In the genomic region with DNA sequence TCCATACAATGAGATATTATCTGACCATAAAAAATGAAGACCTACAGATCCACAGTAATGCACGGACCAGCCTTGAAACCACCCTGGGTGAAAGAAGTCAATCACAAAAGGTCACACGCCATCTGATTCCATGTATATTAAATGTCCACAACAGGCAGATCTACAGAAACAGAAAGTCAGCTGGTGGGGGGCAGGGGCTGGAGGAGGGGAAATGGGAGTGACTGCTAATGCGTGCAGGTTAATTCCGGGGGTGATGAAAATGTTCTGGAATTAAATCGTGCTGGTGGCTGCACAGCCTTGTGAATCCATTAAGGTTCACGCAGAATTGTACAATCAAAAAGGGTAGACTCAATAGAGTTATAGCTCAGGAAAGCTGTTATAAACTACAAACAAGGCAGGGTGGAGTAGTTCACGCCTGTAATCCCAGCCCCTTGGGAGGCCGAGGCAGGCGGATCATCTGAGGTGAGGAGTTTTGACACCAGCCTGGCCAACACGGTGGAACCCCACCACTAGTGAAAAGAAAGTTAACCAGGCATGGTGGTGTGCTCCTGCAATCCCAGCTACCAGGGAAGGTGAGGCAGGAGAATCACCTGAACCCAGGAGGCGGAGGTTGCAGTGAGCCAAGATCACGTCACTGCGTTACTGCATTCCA, we compare ENCODE assay signal across 25 cellular contexts. TPM values are rescaled to one million over a fixed set of nuclear protein-coding genes. Genes with fewer than 3 reads are reported as not detected.
DNase-seq lines count a peak whose midpoint lies in the region; ATAC-seq, FAIRE-seq and TF ChIP-seq lines count a peak whose summit lies in the region.
"Had no signal": no experiment of that assay in that cellular context is flagged by ENCODE, and none has a peak within 500 bp of the region (broad histone marks: within the 10 kb centered on the region; RNA-seq: fewer than 3 reads in every experiment).

No MANE protein-coding gene starts in this region.

- no peak overlapping the region for H3K4me3 Mint-ChIP-seq in activated naive CD8-positive, alpha-beta T cell
- no peak overlapping the region for H3K4me3 Mint-ChIP-seq in activated naive CD8-positive, alpha-beta T cell treated with anti-CD3 and anti-CD28 coated beads, Interleukin-2, amount 50 U/mL, for 24 hours
- no peak overlapping the region for H3K4me3 Mint-ChIP-seq in type B pancreatic cell
- H3K4me3 Mint-ChIP-seq: activated T-cell treated with anti-CD3 and anti-CD28 coated beads, Interleukin-2, amount 50 U/mL, for 4 hours; endodermal cell; IgD-negative memory B cell; natural killer cell had no signal

- no peak for FAIRE-seq in kidney (lab: Jason Lieb, UNC)
- FAIRE-seq: pancreas had no signal

- intact Hi-C loops in kidney (cut with DNase I), result no loop called here
- intact Hi-C loops in left ventricle myocardium superior (cut with micrococcal nuclease), result no loop called here

- DNase-seq in activated naive CD8-positive, alpha-beta T cell treated with anti-CD3 and anti-CD28 coated beads, Interleukin-2, amount 50 U/mL, for 24 hours, result no peak
- DNase-seq in WERI-Rb-1 (peak; percentile 50), kidney (no peak), type B pancreatic cell (ENCODE audit: extremely low spot score, unreplicated experiment) (no peak), left ventricle myocardium superior (no peak)
- no peak for DNase-seq in activated effector memory CD4-positive, alpha-beta T cell treated with anti-CD3 and anti-CD28 coated beads, Interleukin-2, amount 50 U/mL, for 16 hours
- DNase-seq: ACHN; activated T-cell treated with anti-CD3 and anti-CD28 coated beads, Interleukin-2, amount 50 U/mL, for 4 hours; body of pancreas; C1 segment of cervical spinal cord; EL; endodermal cell; mesendoderm; natural killer cell; NCI-H1105 treated with DMSO at 0.1 percent for 48 hours; NCI-H2081 treated with DMSO at 0.1 percent for 48 hours; NCI-H446; NK-92 treated with Interleukin-12 subunit alpha and Interleukin-12 subunit beta, amount 100 ng/mL, for 24 hours; pancreas had no signal

- H3K36me3 ChIP-seq in WERI-Rb-1 (peaks cover 3% of the 10 kb centered on the region; the same call in 1 of the 2 replicates), kidney (ENCODE audit: control insufficient read depth in 1 of 2, insufficient read depth in 2 of 2, low read length in 2 of 2) (no peaks in the 10 kb centered on the region)
- H3K36me3 ChIP-seq: pancreas had no signal

- H3K27ac ChIP-seq in WERI-Rb-1, result peak overlapping the region; percentile 55
- H3K27ac ChIP-seq in kidney (ENCODE audit: low read depth in 2 of 2, low read length in 2 of 2), result peak overlapping the region; percentile 85 to 88
- H3K27ac ChIP-seq: SK-N-MC had no signal

- H3K36me3 Mint-ChIP-seq in activated naive CD8-positive, alpha-beta T cell, result no peaks in the 10 kb centered on the region
- peaks cover 4% of the 10 kb centered on the region for H3K36me3 Mint-ChIP-seq in activated naive CD8-positive, alpha-beta T cell treated with anti-CD3 and anti-CD28 coated beads, Interleukin-2, amount 50 U/mL, for 24 hours (ENCODE audit: low read depth)
- peaks cover 5% of the 10 kb centered on the region for H3K36me3 Mint-ChIP-seq in type B pancreatic cell
- H3K36me3 Mint-ChIP-seq: natural killer cell had no signal

- H3K27ac Mint-ChIP-seq in activated naive CD8-positive, alpha-beta T cell, result peak overlapping the region; percentile 61
- no peak overlapping the region for H3K27ac Mint-ChIP-seq in activated naive CD8-positive, alpha-beta T cell treated with anti-CD3 and anti-CD28 coated beads, Interleukin-2, amount 50 U/mL, for 24 hours
- peak overlapping the region; percentile 80 for H3K27ac Mint-ChIP-seq in type B pancreatic cell
- H3K27ac Mint-ChIP-seq: IgD-negative memory B cell had no signal

- no peaks in the 10 kb centered on the region for H3K9me3 Mint-ChIP-seq in activated naive CD8-positive, alpha-beta T cell (ENCODE audit: low read depth)
- H3K9me3 Mint-ChIP-seq in activated naive CD8-positive, alpha-beta T cell treated with anti-CD3 and anti-CD28 coated beads, Interleukin-2, amount 50 U/mL, for 24 hours, result no peaks in the 10 kb centered on the region
- no peaks in the 10 kb centered on the region for H3K9me3 Mint-ChIP-seq in type B pancreatic cell
- H3K9me3 Mint-ChIP-seq: activated T-cell treated with anti-CD3 and anti-CD28 coated beads, Interleukin-2, amount 50 U/mL, for 4 hours; IgD-negative memory B cell; natural killer cell had no signal

- peaks cover 52% of the 10 kb centered on the region for H3K4me1 Mint-ChIP-seq in activated naive CD8-positive, alpha-beta T cell (ENCODE audit: low read depth)
- peaks cover 57% of the 10 kb centered on the region for H3K4me1 Mint-ChIP-seq in activated naive CD8-positive, alpha-beta T cell treated with anti-CD3 and anti-CD28 coated beads, Interleukin-2, amount 50 U/mL, for 24 hours
- H3K4me1 Mint-ChIP-seq in type B pancreatic cell (ENCODE audit: unreplicated experiment), result peaks cover 21% of the 10 kb centered on the region

- no peaks in the 10 kb centered on the region for H3K27me3 Mint-ChIP-seq in activated naive CD8-positive, alpha-beta T cell
- H3K27me3 Mint-ChIP-seq in activated naive CD8-positive, alpha-beta T cell treated with anti-CD3 and anti-CD28 coated beads, Interleukin-2, amount 50 U/mL, for 24 hours, result no peaks in the 10 kb centered on the region
- H3K27me3 Mint-ChIP-seq in type B pancreatic cell, result no peaks in the 10 kb centered on the region
- H3K27me3 Mint-ChIP-seq: IgD-negative memory B cell had no signal

- no peak overlapping the region for H3K9ac ChIP-seq in kidney (ENCODE audit: low read length in 2 of 2)

- H3K4me1 ChIP-seq in kidney (ENCODE audit: control insufficient read depth in 1 of 2, insufficient read depth in 1 of 2, low read depth in 1 of 2, low read length in 2 of 2), result peaks cover 35 to 39% of the 10 kb centered on the region in 2 donors

- no peak for TF ChIP-seq CTCF in WERI-Rb-1 (IDR thresholded peaks at IDR 0.05; ENCODE audit: low read depth, low read length)
- no peak for TF ChIP-seq CTCF in kidney (IDR thresholded peaks at IDR 0.05; ENCODE audit: borderline replicate concordance, extremely low read depth, insufficient read depth)
- TF ChIP-seq CTCF in type B pancreatic cell (conservative IDR thresholded peaks at IDR 0.05), result no peak

- ATAC-seq in activated naive CD8-positive, alpha-beta T cell treated with anti-CD3 and anti-CD28 coated beads, Interleukin-2, amount 50 U/mL, for 24 hours, result no peak
- ATAC-seq in left ventricle myocardium superior (no peak), HG03175 (IDR thresholded peaks at IDR 0.05; ENCODE audit: unreplicated experiment) (no peak)
- ATAC-seq: activated T-cell treated with anti-CD3 and anti-CD28 coated beads, Interleukin-2, amount 50 U/mL, for 4 hours; body of pancreas; natural killer cell; pancreas; right cardiac atrium had no signal

- H3K9me3 ChIP-seq in WERI-Rb-1 (ENCODE audit: severe bottlenecking) (no peaks in the 10 kb centered on the region), kidney (ENCODE audit: control insufficient read depth in 1 of 2, low read length in 2 of 2) (no peaks in the 10 kb centered on the region)
- H3K9me3 ChIP-seq: body of pancreas, pancreas had no signal

- no peaks in the 10 kb centered on the region for H3K27me3 ChIP-seq in WERI-Rb-1 (ENCODE audit: insufficient read depth, low read depth, severe bottlenecking)
- H3K27me3 ChIP-seq: body of pancreas, pancreas had no signal

- peak overlapping the region; percentile 4; the same call in 1 of the 2 replicates for H3K4me3 ChIP-seq in WERI-Rb-1 (ENCODE audit: low read depth, low read length)
- no peak overlapping the region for H3K4me3 ChIP-seq in kidney (ENCODE audit: low read length in 2 of 2)
- H3K4me3 ChIP-seq: body of pancreas, pancreas, SK-N-MC had no signal

RNA-seq across cellular contexts. Expression of a gene that starts 32.3 kb away (rescaled TPM):
- total RNA-seq in kidney (23.0 TPM), type B pancreatic cell (ENCODE audit: low replicate concordance) (31.8 and 40.0 TPM in 2 replicates), left ventricle myocardium superior (7.8 TPM)
- 135 TPM for polyA plus RNA-seq in kidney (ENCODE audit: insufficient read depth, low read depth, low replicate concordance)

RNA-seq across cellular contexts. Expression of a gene that starts 58.5 kb away (rescaled TPM):
- total RNA-seq in kidney (1.3 TPM), type B pancreatic cell (ENCODE audit: low replicate concordance) (5.9 and 22.1 TPM in 2 replicates), left ventricle myocardium superior (not detected)
- 1.6 TPM for polyA plus RNA-seq in kidney (ENCODE audit: insufficient read depth, low read depth, low replicate concordance)
- total RNA-seq: activated T-cell treated with anti-CD3 and anti-CD28 coated beads, Interleukin-2, amount 50 U/mL, for 4 hours; endodermal cell; H4; natural killer cell had no signal
- polyA plus RNA-seq: IgD-negative memory B cell, pancreas, right cardiac atrium had no signal
